In genomic region chr4:24180586-24180985, GRCh38 we compare ENCODE assay signal across 24 cellular contexts.
DNase-seq lines count a peak whose midpoint lies in the region; ATAC-seq, FAIRE-seq and TF ChIP-seq lines count a peak whose summit lies in the region.
"Had no signal": no experiment of that assay in that cellular context is flagged by ENCODE, and none has a peak within 500 bp of the region (broad histone marks: within the 10 kb centered on the region; RNA-seq: fewer than 3 reads in every experiment).

No MANE protein-coding gene starts in this region.

- H2AFZ ChIP-seq in KMS-11 (ENCODE audit: low read depth) = no peak overlapping the region

- peak overlapping the region; percentile 60; the same call in 1 of the 2 replicates for H3K4me2 ChIP-seq in KMS-11
- H3K4me2 ChIP-seq: A549; BLaER1 treated with 17β-estradiol and CSF1 and Interleukin-3, amounts not matched to agents 10 nM and 100 nM had no signal

- H3K9me3 ChIP-seq in esophagus muscularis mucosa = no peaks in the 10 kb centered on the region
- no peaks in the 10 kb centered on the region for H3K9me3 ChIP-seq in right atrium auricular region
- H3K9me3 ChIP-seq: A549; BLaER1 treated with 17β-estradiol and CSF1 and Interleukin-3, amounts not matched to agents 10 nM and 100 nM; Caco-2 had no signal

- no peaks in the 10 kb centered on the region for H3K36me3 ChIP-seq in KMS-11 (ENCODE audit: insufficient read depth)
- no peaks in the 10 kb centered on the region for H3K36me3 ChIP-seq in bronchial epithelial cell (ENCODE audit: control insufficient read depth, insufficient read depth, low read length)
- H3K36me3 ChIP-seq in esophagus muscularis mucosa = no peaks in the 10 kb centered on the region
- no peaks in the 10 kb centered on the region for H3K36me3 ChIP-seq in right atrium auricular region
- H3K36me3 ChIP-seq: BLaER1 treated with 17β-estradiol and CSF1 and Interleukin-3, amounts not matched to agents 10 nM and 100 nM had no signal

- DNase-seq in bronchial epithelial cell (ENCODE audit: low read depth) (peak; percentile 54), epithelial cell of prostate (ENCODE audit: low read depth, low spot score) (no peak), foreskin keratinocyte (peak in 1 of 2 donors; percentile 69), esophagus muscularis mucosa (ENCODE audit: extremely low spot score) (no peak), right atrium auricular region (ENCODE audit: low spot score) (no peak)
- DNase-seq: AML-193; Caco-2; Calu3; CD4-positive, alpha-beta T cell; CD8-positive, alpha-beta T cell; DMS79; DND-41; EL; GDM1 had no signal

- H3K27me3 ChIP-seq in KMS-11 (ENCODE audit: insufficient read depth, low read depth) (no peaks in the 10 kb centered on the region), bronchial epithelial cell (ENCODE audit: control insufficient read depth, insufficient read depth, low read length) (no peaks in the 10 kb centered on the region), foreskin keratinocyte (no peaks in the 10 kb centered on the region), esophagus muscularis mucosa (no peaks in the 10 kb centered on the region), right atrium auricular region (no peaks in the 10 kb centered on the region)
- H3K27me3 ChIP-seq: BLaER1 treated with 17β-estradiol and CSF1 and Interleukin-3, amounts not matched to agents 10 nM and 100 nM had no signal

- TF ChIP-seq POLR2A in esophagus muscularis mucosa (IDR thresholded peaks at IDR 0.05; ENCODE audit: low read depth) = no peak

- ATAC-seq in foreskin keratinocyte (peak; percentile 45), GM19023 (IDR thresholded peaks at IDR 0.05; ENCODE audit: unreplicated experiment) (no peak), HG03565 (IDR thresholded peaks at IDR 0.05; ENCODE audit: unreplicated experiment) (no peak)
- ATAC-seq: A549; CD8-positive, alpha-beta T cell; GM12878 had no signal

- H3K9ac ChIP-seq in KMS-11 = no peak overlapping the region
- H3K9ac ChIP-seq: BLaER1 treated with 17β-estradiol and CSF1 and Interleukin-3, amounts not matched to agents 10 nM and 100 nM had no signal

- H3K79me2 ChIP-seq in KMS-11 (ENCODE audit: insufficient read depth, low read depth) = no peaks in the 10 kb centered on the region

- TF ChIP-seq EP300 in esophagus muscularis mucosa (IDR thresholded peaks at IDR 0.05) = no peak

- intact Hi-C loops in esophagus muscularis mucosa (cut with DNase I) = no loop called here

- H3K4me3 ChIP-seq in KMS-11 (IDR thresholded peaks at IDR 0.05; ENCODE audit: insufficient read depth, low read depth, low read length) (no peak overlapping the region), bronchial epithelial cell (ENCODE audit: low read depth, low read length) (no peak overlapping the region), esophagus muscularis mucosa (no peak overlapping the region), right atrium auricular region (no peak overlapping the region)
- H3K4me3 ChIP-seq: A549; BLaER1 treated with 17β-estradiol and CSF1 and Interleukin-3, amounts not matched to agents 10 nM and 100 nM; GM12878 had no signal

- no peak for FAIRE-seq in bronchial epithelial cell (lab: Jason Lieb, UNC)
- FAIRE-seq: A549, D721Med, GM12878, GM12892 had no signal

- TF ChIP-seq CTCF in KMS-11 (conservative IDR thresholded peaks at IDR 0.05; ENCODE audit: low read depth, low read length) = no peak
- TF ChIP-seq CTCF in bronchial epithelial cell (IDR thresholded peaks at IDR 0.05; ENCODE audit: insufficient read depth, low read length, severe bottlenecking) = no peak
- no peak for TF ChIP-seq CTCF in foreskin keratinocyte (conservative IDR thresholded peaks at IDR 0.05)
- no peak for TF ChIP-seq CTCF in esophagus muscularis mucosa (IDR thresholded peaks at IDR 0.05)
- TF ChIP-seq CTCF in right atrium auricular region (IDR thresholded peaks at IDR 0.05) = no peak

- H3K4me1 ChIP-seq in KMS-11 (ENCODE audit: low read depth, poor library complexity, severe bottlenecking) (peaks cover 41% of the 10 kb centered on the region), foreskin keratinocyte (peaks cover 9% of the 10 kb centered on the region), esophagus muscularis mucosa (no peaks in the 10 kb centered on the region), right atrium auricular region (no peaks in the 10 kb centered on the region)
- H3K4me1 ChIP-seq: A549, Caco-2 had no signal

- H3K27ac ChIP-seq in KMS-11 (no peak overlapping the region), epithelial cell of prostate (peak overlapping the region; percentile 37), foreskin keratinocyte (peak overlapping the region; percentile 62), esophagus muscularis mucosa (replicated peaks in 1 of 4) (no peak overlapping the region), right atrium auricular region (no peak overlapping the region)
- H3K27ac ChIP-seq: 22Rv1; A549; BLaER1 treated with 17β-estradiol and CSF1 and Interleukin-3, amounts not matched to agents 10 nM and 100 nM; C4-2B had no signal

- no peaks in the 10 kb centered on the region for H4K20me1 ChIP-seq in KMS-11 (ENCODE audit: insufficient read depth)
- H4K20me1 ChIP-seq: BLaER1 treated with 17β-estradiol and CSF1 and Interleukin-3, amounts not matched to agents 10 nM and 100 nM had no signal

Comparison
In these comparisons a context has a peak if more than half of its experiments do, and no peak if none do; other contexts are left out.
1. H3K27ac ChIP-seq: peak in epithelial cell of prostate (single experiment) and foreskin keratinocyte (single experiment); none in KMS-11 (single experiment), esophagus muscularis mucosa (0 of 4) and right atrium auricular region (0 of 2).